In genomic region chrX:85828771-85829170, GRCh38 we compare ENCODE assay signal across 18 cellular contexts.
"Had no signal": no experiment of that assay in that cellular context is flagged by ENCODE, and none has a peak within 500 bp of the region (broad histone marks: within the 10 kb centered on the region; RNA-seq: fewer than 3 reads in every experiment).

No MANE protein-coding gene starts in this region.

- H3K4me1 ChIP-seq: left ventricle myocardium inferior, right atrium auricular region, transverse colon had no signal

- DNase-seq: activated CD4-positive, alpha-beta T cell treated with anti-CD3 and anti-CD28 coated beads, Interleukin-2, amount 10 ng/mL, durations not matched to agents 24 days and 14 days; activated CD4-positive, CD25-positive, alpha-beta regulatory T cell; activated CD8-positive, alpha-beta memory T cell treated with anti-CD3 and anti-CD28 coated beads, Interleukin-2, amount 50 U/mL, for 4 hours; activated CD8-positive, alpha-beta T cell treated with anti-CD3 and anti-CD28 coated beads, Interleukin-2, amount 10 ng/mL, durations not matched to agents 7 days and 5 days; activated gamma-delta T cell treated with Interleukin-2 at 50 U/mL for 16 hours; activated naive CD8-positive, alpha-beta T cell treated with anti-CD3 and anti-CD28 coated beads for 36 hours; brain microvascular endothelial cell; cortex of kidney; effector memory CD4-positive, alpha-beta T cell; foreskin fibroblast; hypothalamus; left ventricle myocardium inferior; mesenchymal stem cell; natural killer cell; stimulated activated CD4-positive, alpha-beta T cell treated with anti-CD3 and anti-CD28 coated beads, Interleukin-4, amount 100 ng/mL, for 24 hours; stimulated activated naive CD4-positive, alpha-beta T cell; transverse colon had no signal

- H3K4me3 ChIP-seq: left ventricle myocardium inferior, right atrium auricular region, transverse colon had no signal

- H3K36me3 ChIP-seq: brain microvascular endothelial cell, left ventricle myocardium inferior, right atrium auricular region, transverse colon had no signal

- H3K9me3 ChIP-seq: left ventricle myocardium inferior, transverse colon had no signal

- H3K27ac ChIP-seq: brain microvascular endothelial cell, left ventricle myocardium inferior, right atrium auricular region, transverse colon had no signal

- H3K27me3 ChIP-seq: brain microvascular endothelial cell, right atrium auricular region, transverse colon had no signal

- ATAC-seq: activated CD8-positive, alpha-beta T cell treated with anti-CD3 and anti-CD28 coated beads, Interleukin-2, amount 10 ng/mL, durations not matched to agents 7 days and 5 days; natural killer cell had no signal
